12 cellular contexts compared by ENCODE assay signal in the genomic region with DNA sequence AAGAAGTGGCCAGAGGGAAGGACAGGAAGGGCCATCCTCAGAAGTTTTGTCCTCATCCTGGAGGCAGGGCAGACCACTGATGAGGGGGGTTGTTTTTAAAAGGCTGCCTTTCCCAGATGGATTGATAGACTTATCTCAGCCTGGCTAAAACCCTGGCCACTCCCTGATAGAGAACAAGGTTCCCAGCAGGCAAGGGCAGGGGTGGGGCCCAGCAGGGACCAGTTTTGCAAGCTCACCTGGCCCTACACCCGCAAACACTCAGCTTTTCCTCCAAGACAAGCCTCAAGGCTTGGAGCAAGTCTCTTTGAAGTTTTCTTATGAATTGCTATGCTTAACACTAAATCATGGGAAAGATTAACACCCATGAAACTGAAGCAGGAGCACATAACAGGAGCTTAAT. TPM values are rescaled to one million over a fixed set of nuclear protein-coding genes. Genes with fewer than 3 reads are reported as not detected.
DNase-seq lines count a peak whose midpoint lies in the region; ATAC-seq, FAIRE-seq and TF ChIP-seq lines count a peak whose summit lies in the region.
"Had no signal": no experiment of that assay in that cellular context is flagged by ENCODE, and none has a peak within 500 bp of the region (broad histone marks: within the 10 kb centered on the region; RNA-seq: fewer than 3 reads in every experiment).

No MANE protein-coding gene starts in this region.

- no peaks in the 10 kb centered on the region for H4K20me1 ChIP-seq in astrocyte (ENCODE audit: insufficient read depth, low read length)

- no peak overlapping the region for H3K4me3 ChIP-seq in astrocyte (ENCODE audit: insufficient read depth, low read depth, low read length)

- no peaks in the 10 kb centered on the region for H3K36me3 Mint-ChIP-seq in T-helper 2 cell treated with Interferon-gamma antibody and Interleukin-4, amounts not matched to agents 5 μg/mL and 100 μg/mL, for 36 hours (ENCODE audit: low read depth)
- no peaks in the 10 kb centered on the region for H3K36me3 Mint-ChIP-seq in astrocyte (ENCODE audit: low read depth, unreplicated experiment)
- H3K36me3 Mint-ChIP-seq: naive B cell had no signal

- no peak for TF ChIP-seq CTCF in astrocyte (IDR thresholded peaks at IDR 0.05; ENCODE audit: insufficient read depth, low read depth, low read length)

- peak overlapping the region; percentile 47 for H3K4me2 ChIP-seq in astrocyte (ENCODE audit: low read length)

- no peaks in the 10 kb centered on the region for H3K9me3 ChIP-seq in astrocyte (ENCODE audit: insufficient read depth, low read depth, low read length)

- no peaks in the 10 kb centered on the region for H3K79me2 ChIP-seq in astrocyte (ENCODE audit: insufficient read depth, low read length)

- peak; percentile 17 for FAIRE-seq in astrocyte (lab: Jason Lieb, UNC)
- FAIRE-seq: A204.1 had no signal

- H3K9ac ChIP-seq in astrocyte (ENCODE audit: low read length) = no peak overlapping the region

- peak overlapping the region; percentile 45 for H3K27ac Mint-ChIP-seq in T-helper 2 cell treated with Interferon-gamma antibody and Interleukin-4, amounts not matched to agents 5 μg/mL and 100 μg/mL, for 36 hours
- peak overlapping the region; percentile 41 for H3K27ac Mint-ChIP-seq in astrocyte (ENCODE audit: unreplicated experiment)

- ATAC-seq in left lobe of liver = peak; percentile 21
- ATAC-seq in HG02870 (IDR thresholded peaks at IDR 0.05; ENCODE audit: unreplicated experiment) = no peak

- no peak overlapping the region for H3K4me3 Mint-ChIP-seq in T-helper 2 cell treated with Interferon-gamma antibody and Interleukin-4, amounts not matched to agents 5 μg/mL and 100 μg/mL, for 36 hours
- no peak overlapping the region for H3K4me3 Mint-ChIP-seq in astrocyte (ENCODE audit: unreplicated experiment)
- H3K4me3 Mint-ChIP-seq: naive B cell had no signal

- no peaks in the 10 kb centered on the region for H3K27me3 Mint-ChIP-seq in T-helper 2 cell treated with Interferon-gamma antibody and Interleukin-4, amounts not matched to agents 5 μg/mL and 100 μg/mL, for 36 hours (ENCODE audit: low read depth)
- H3K27me3 Mint-ChIP-seq in astrocyte (ENCODE audit: low read depth, unreplicated experiment) = peaks cover 2% of the 10 kb centered on the region
- H3K27me3 Mint-ChIP-seq: naive B cell had no signal

- no peaks in the 10 kb centered on the region for H3K9me3 Mint-ChIP-seq in T-helper 2 cell treated with Interferon-gamma antibody and Interleukin-4, amounts not matched to agents 5 μg/mL and 100 μg/mL, for 36 hours
- peaks cover 5% of the 10 kb centered on the region for H3K9me3 Mint-ChIP-seq in astrocyte (ENCODE audit: unreplicated experiment)
- H3K9me3 Mint-ChIP-seq: naive B cell had no signal

- peaks cover 27% of the 10 kb centered on the region for H3K4me1 ChIP-seq in astrocyte (ENCODE audit: insufficient read depth, low read length)

- DNase-seq in T-helper 2 cell treated with Interferon-gamma antibody and Interleukin-4, amounts not matched to agents 5 μg/mL and 100 μg/mL, for 36 hours (ENCODE audit: low spot score) = no peak
- no peak for DNase-seq in T-helper 2 cell
- no peak for DNase-seq in astrocyte (ENCODE audit: low read depth)
- DNase-seq in left lobe of liver (ENCODE audit: low spot score) = peak; percentile 49
- no peak for DNase-seq in DMS 273 treated with DMSO at 0.1 percent for 48 hours (lab: John Stamatoyannopoulos, UW)
- DNase-seq in SIG-M5 treated with dmso at 0.1 percent for 504 hours (lab: John Stamatoyannopoulos, UW; ENCODE audit: unreplicated experiment) = no peak
- DNase-seq: naive B cell, NCI-H1092 treated with DMSO at 0.1 percent for 48 hours had no signal

- peak overlapping the region; percentile 42 for H3K27ac ChIP-seq in astrocyte (ENCODE audit: low read depth, low read length)
- peak overlapping the region; percentile 30 for H3K27ac ChIP-seq in temporal lobe (ENCODE audit: low read depth, low read length)

- H3K27me3 ChIP-seq in astrocyte (ENCODE audit: insufficient read depth, low read length) = peaks cover 3% of the 10 kb centered on the region

- H3K36me3 ChIP-seq in astrocyte (ENCODE audit: insufficient read depth, low read length) = no peaks in the 10 kb centered on the region

- H2AFZ ChIP-seq in astrocyte (ENCODE audit: low read depth, low read length) = no peak overlapping the region

- H3K4me1 Mint-ChIP-seq in T-helper 2 cell treated with Interferon-gamma antibody and Interleukin-4, amounts not matched to agents 5 μg/mL and 100 μg/mL, for 36 hours (ENCODE audit: low read depth) = peaks cover 31% of the 10 kb centered on the region
- H3K4me1 Mint-ChIP-seq in astrocyte (ENCODE audit: low read depth, unreplicated experiment) = peaks cover 41% of the 10 kb centered on the region
- H3K4me1 Mint-ChIP-seq: naive B cell had no signal

RNA-seq across cellular contexts. Expression of gene LIPC, which starts 9.1 kb away (rescaled TPM):
- not detected in 2 replicates for total RNA-seq in astrocyte
- total RNA-seq in left lobe of liver = 202 TPM
- not detected for total RNA-seq in temporal lobe
- total RNA-seq: RPMI7951 had no signal

Comparison
In these comparisons a context has a peak if more than half of its experiments do, and no peak if none do; other contexts are left out.
1. RNA of gene LIPC, which starts 9.1 kb away (total RNA-seq): 202 TPM in left lobe of liver (single experiment); not detected in astrocyte and not detected in temporal lobe (single experiment); every median in the first group is over 100 times any median in the second.